8 cellular contexts compared by ENCODE assay signal in the genomic region with DNA sequence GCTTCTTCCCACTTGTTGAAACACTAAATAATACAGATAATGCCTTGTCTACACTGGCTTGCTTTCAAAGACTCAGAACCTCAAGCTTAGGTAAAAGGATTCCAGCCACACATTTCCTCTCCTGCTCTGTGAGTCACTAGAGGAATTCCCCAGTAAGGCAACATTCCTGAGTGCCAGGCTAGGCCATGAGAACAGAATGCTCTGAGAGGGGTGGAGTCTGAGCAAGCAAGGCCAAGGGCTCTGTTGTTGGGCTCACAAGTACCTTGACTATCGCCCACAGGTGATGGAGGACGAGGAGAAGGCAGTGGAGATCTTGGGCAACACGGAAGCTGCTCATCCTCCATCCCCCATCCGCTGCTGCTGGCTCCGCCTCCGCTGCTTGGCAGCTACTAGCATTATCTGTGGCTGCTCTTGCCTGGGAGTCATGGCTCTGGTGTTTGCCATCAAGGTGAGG.
DNase-seq lines count a peak whose midpoint lies in the region; ATAC-seq and TF ChIP-seq lines count a peak whose summit lies in the region.

No MANE protein-coding gene starts in this region.

- peaks cover 5 to 17% (median 13%) of the 10 kb centered on the region in 5 donors for H3K4me1 ChIP-seq in subcutaneous abdominal adipose tissue (ENCODE audit: control insufficient read depth in 5 of 5, insufficient read depth in 5 of 5, low read length in 5 of 5)

- H3K9ac ChIP-seq in subcutaneous abdominal adipose tissue (ENCODE audit: low read length in 5 of 5), result no peak overlapping the region

- TF ChIP-seq CTCF in VCaP (conservative IDR thresholded peaks at IDR 0.05), result no peak

- no peak for ATAC-seq in HG02884 (IDR thresholded peaks at IDR 0.05; ENCODE audit: unreplicated experiment)

- no peaks in the 10 kb centered on the region for H3K9me3 ChIP-seq in subcutaneous abdominal adipose tissue (ENCODE audit: control insufficient read depth in 5 of 5, low read length in 5 of 5)

- DNase-seq in DMS53 (lab: John Stamatoyannopoulos, UW) (peak; percentile 52), DMS53 treated with DMSO at 0.1 percent for 48 hours (lab: John Stamatoyannopoulos, UW; ENCODE audit: unreplicated experiment) (no peak), hepatic stellate cell (ENCODE audit: low spot score) (peak; percentile 94), NCI-H2171 treated with DMSO at 0.1 percent for 48 hours (lab: John Stamatoyannopoulos, UW) (no peak), HuH-7 (ENCODE audit: low spot score) (no peak)

- H3K4me3 ChIP-seq in subcutaneous abdominal adipose tissue (ENCODE audit: low read depth in 1 of 5, low read length in 5 of 5), result no peak overlapping the region

- H3K27ac ChIP-seq in VCaP (0 out of 2 replicates have a peak overlapping the region, but pooled peaks have one; percentile 57), subcutaneous abdominal adipose tissue (ENCODE audit: low read depth, low read length) (peak overlapping the region; percentile 70)

- peaks cover 6 to 61% (median 45%) of the 10 kb centered on the region in 5 donors for H3K36me3 ChIP-seq in subcutaneous abdominal adipose tissue (ENCODE audit: control insufficient read depth in 5 of 5, insufficient read depth in 5 of 5, low read length in 5 of 5)

- no peaks in the 10 kb centered on the region for H3K27me3 ChIP-seq in subcutaneous abdominal adipose tissue (ENCODE audit: control insufficient read depth in 5 of 5, insufficient read depth in 4 of 5, low read length in 5 of 5)

Comparison
In these comparisons a context has a peak if more than half of its experiments do, and no peak if none do; other contexts are left out.
1. DNase-seq: peak in DMS53 (single experiment) and hepatic stellate cell (single experiment); none in DMS53 treated with DMSO at 0.1 percent for 48 hours (single experiment), NCI-H2171 treated with DMSO at 0.1 percent for 48 hours (single experiment) and HuH-7 (single experiment).